2 cellular contexts compared by ENCODE assay signal in the genomic region with DNA sequence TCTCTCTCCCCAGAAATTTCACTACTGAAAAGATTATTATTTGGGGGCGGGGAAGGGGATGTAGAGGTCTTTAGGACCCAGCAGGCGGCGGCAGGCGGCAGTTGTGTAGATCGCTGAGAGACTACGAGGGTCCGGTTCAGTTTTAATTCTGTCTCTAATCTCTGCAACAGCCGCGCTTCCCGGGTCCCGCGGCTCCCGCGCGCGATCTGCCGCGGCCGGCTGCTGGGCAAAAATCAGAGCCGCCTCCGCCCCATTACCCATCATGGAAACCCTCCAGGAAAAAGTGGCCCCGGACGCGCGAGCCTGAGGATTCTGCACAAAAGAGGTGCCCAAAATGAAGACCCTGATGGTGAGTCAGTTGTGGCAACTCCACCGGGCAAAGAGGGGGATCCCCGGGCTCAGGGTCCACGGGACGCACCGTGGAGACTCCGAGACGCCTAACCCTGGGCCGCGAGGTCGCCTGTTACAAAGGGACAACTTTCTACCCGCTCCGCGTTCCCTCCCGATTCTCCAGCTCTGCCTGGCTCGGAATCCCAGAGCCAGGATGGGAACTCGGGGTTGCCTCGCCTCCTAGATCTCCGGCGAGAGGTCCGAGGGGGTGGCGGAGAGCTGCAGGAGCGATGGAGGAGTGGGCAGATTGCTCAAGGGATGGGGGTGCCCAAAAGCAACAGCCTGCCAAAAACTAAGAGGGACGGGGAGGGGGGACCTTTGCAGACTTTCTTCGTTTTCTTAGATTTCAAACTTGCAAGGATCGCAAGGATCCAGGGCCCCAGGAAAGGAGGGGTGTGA.
TF ChIP-seq lines count a peak whose summit lies in the region.

ST6GALNAC5 (plus strand) TSS at position 139 of the 789 bp plus-strand sequence.

TF ChIP-seq in HEK293, 187 proteins besides CTCF, POLR2A, EP300 and RAD21 (continued from another document and continues in another):
- TF ChIP-seq, protein P1, sequence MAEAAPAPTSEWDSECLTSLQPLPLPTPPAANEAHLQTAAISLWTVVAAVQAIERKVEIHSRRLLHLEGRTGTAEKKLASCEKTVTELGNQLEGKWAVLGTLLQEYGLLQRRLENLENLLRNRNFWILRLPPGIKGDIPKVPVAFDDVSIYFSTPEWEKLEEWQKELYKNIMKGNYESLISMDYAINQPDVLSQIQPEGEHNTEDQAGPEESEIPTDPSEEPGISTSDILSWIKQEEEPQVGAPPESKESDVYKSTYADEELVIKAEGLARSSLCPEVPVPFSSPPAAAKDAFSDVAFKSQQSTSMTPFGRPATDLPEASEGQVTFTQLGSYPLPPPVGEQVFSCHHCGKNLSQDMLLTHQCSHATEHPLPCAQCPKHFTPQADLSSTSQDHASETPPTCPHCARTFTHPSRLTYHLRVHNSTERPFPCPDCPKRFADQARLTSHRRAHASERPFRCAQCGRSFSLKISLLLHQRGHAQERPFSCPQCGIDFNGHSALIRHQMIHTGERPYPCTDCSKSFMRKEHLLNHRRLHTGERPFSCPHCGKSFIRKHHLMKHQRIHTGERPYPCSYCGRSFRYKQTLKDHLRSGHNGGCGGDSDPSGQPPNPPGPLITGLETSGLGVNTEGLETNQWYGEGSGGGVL (tag by site-specific recombination; IDR thresholded peaks at IDR 0.05), result 0 out of 2 replicates have a peak, but pooled peaks have one; percentile 7
- TF ChIP-seq KLF9 (tag by site-specific recombination; IDR thresholded peaks at IDR 0.05; ENCODE audit: low read depth), result peak; percentile 44; the same call in 1 of the 2 replicates
- 0 out of 2 replicates have a peak, but pooled peaks have one; percentile 14 for TF ChIP-seq ZNF777 (tag by site-specific recombination; IDR thresholded peaks at IDR 0.05; ENCODE audit: borderline replicate concordance)
- no peak for TF ChIP-seq OSR2 (tag by site-specific recombination; IDR thresholded peaks at IDR 0.05)
- 0 out of 2 replicates have a peak, but pooled peaks have one; percentile 7 for TF ChIP-seq ZNF600 (tag by site-specific recombination; IDR thresholded peaks at IDR 0.05)
- no peak for TF ChIP-seq ZNF514 (tag by site-specific recombination; IDR thresholded peaks at IDR 0.05)
- TF ChIP-seq MZF1 (tag by site-specific recombination; IDR thresholded peaks at IDR 0.05; ENCODE audit: borderline replicate concordance), result 0 out of 2 replicates have a peak, but pooled peaks have one; percentile 54
- no peak for TF ChIP-seq ZBTB7A (tag by site-specific recombination; IDR thresholded peaks at IDR 0.05; ENCODE audit: low read depth)
- no peak for TF ChIP-seq ZNF2 (tag by site-specific recombination; IDR thresholded peaks at IDR 0.05)
- 0 out of 2 replicates have a peak, but pooled peaks have one; percentile 2 for TF ChIP-seq EGR2 (tag by site-specific recombination; IDR thresholded peaks at IDR 0.05; ENCODE audit: low read depth)
- TF ChIP-seq ZNF335 (tag by site-specific recombination; conservative IDR thresholded peaks at IDR 0.05), result peak; percentile 94
- peak; percentile 50; the same call in 1 of the 2 replicates for TF ChIP-seq ZNF561 (tag by site-specific recombination; IDR thresholded peaks at IDR 0.05; ENCODE audit: borderline replicate concordance)
- TF ChIP-seq, protein P2, sequence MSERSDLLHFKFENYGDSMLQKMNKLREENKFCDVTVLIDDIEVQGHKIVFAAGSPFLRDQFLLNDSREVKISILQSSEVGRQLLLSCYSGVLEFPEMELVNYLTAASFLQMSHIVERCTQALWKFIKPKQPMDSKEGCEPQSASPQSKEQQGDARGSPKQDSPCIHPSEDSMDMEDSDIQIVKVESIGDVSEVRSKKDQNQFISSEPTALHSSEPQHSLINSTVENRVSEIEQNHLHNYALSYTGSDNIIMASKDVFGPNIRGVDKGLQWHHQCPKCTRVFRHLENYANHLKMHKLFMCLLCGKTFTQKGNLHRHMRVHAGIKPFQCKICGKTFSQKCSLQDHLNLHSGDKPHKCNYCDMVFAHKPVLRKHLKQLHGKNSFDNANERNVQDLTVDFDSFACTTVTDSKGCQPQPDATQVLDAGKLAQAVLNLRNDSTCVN (tag by site-specific recombination; optimal IDR thresholded peaks at IDR 0.05), result peak; percentile 1
- TF ChIP-seq ZNF639 (tag by site-specific recombination; IDR thresholded peaks at IDR 0.05), result no peak
- TF ChIP-seq ZNF585B (tag by site-specific recombination; IDR thresholded peaks at IDR 0.05), result no peak
- 0 out of 2 replicates have a peak, but pooled peaks have one; percentile 8 for TF ChIP-seq ZBTB11 (tag by site-specific recombination; conservative IDR thresholded peaks at IDR 0.05; ENCODE audit: low read depth)
- 0 out of 2 replicates have a peak, but pooled peaks have one; percentile 15 for TF ChIP-seq ZNF76 (tag by site-specific recombination; IDR thresholded peaks at IDR 0.05; ENCODE audit: borderline replicate concordance, low read depth)
- TF ChIP-seq ZNF221 (tag by site-specific recombination; IDR thresholded peaks at IDR 0.05; ENCODE audit: borderline replicate concordance), result no peak

TF ChIP-seq in neural cell, 6 proteins besides CTCF, POLR2A, EP300 and RAD21 (continued from another document):
- peak; percentile 40 for TF ChIP-seq REST (IDR thresholded peaks at IDR 0.05; ENCODE audit: borderline replicate concordance)
